ENCODE assay signal across 8 cellular contexts in the genomic region with DNA sequence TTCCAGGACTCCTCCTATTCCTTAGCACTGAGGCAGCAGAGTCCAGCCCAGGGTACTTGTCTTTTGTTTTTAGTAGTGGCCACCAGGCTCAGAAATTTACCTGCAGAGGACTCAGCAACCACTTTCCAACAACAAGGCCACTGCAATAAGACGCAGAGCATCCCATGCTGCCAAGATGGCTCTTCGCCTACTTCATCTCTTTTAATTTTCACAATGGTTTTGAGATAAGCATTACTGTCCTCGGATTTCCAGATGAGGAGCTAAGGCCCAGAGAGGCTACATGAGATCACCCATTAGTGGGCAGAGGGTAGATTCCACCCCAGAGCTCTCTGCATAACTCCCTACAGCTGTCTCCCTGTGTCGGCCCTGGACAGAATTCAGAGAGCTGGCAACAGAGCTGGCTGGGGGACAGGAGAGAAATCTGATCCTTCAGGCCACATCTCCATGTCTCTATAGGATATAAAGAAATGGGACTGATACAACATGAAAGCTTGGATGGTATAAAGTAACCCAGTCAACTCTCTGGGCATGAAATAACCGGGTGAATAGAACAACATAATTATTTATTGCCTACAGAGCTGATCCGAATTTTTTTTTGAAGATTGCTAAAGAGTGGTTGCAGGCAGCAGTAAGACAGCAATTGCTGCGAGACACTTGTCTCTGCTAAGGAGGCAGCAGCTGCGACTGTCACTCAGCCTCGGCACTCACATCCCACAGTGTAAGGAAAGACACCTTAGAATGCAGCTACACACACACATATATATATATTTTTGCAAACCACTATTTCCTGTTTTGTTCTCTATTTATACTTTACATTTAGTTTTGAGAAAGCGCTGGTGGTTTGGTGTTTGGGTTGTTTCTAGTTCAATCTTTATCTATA. TPM values are rescaled to one million over a fixed set of nuclear protein-coding genes. Genes with fewer than 3 reads are reported as not detected.
DNase-seq lines count a peak whose midpoint lies in the region; ATAC-seq and TF ChIP-seq lines count a peak whose summit lies in the region.

No MANE protein-coding gene starts in this region.

- H3K27ac Mint-ChIP-seq in activated T-cell treated with anti-CD3 and anti-CD28 coated beads, Interleukin-2, amount 50 U/mL, for 72 hours, result peak overlapping the region; percentile 62

- H3K9me3 Mint-ChIP-seq in activated T-cell treated with anti-CD3 and anti-CD28 coated beads, Interleukin-2, amount 50 U/mL, for 4 hours, result no peaks in the 10 kb centered on the region
- no peaks in the 10 kb centered on the region for H3K9me3 Mint-ChIP-seq in activated T-cell treated with anti-CD3 and anti-CD28 coated beads, Interleukin-2, amount 50 U/mL, for 72 hours

- no peak overlapping the region for H3K27ac ChIP-seq in coronary artery

- TF ChIP-seq CTCF in coronary artery (IDR thresholded peaks at IDR 0.05), result no peak
- TF ChIP-seq CTCF in BE2C (IDR thresholded peaks at IDR 0.05; ENCODE audit: low read depth, low read length), result no peak

- peaks cover 5% of the 10 kb centered on the region for H3K36me3 Mint-ChIP-seq in activated T-cell treated with anti-CD3 and anti-CD28 coated beads, Interleukin-2, amount 50 U/mL, for 4 hours (ENCODE audit: insufficient read depth)
- H3K36me3 Mint-ChIP-seq in activated T-cell treated with anti-CD3 and anti-CD28 coated beads, Interleukin-2, amount 50 U/mL, for 72 hours (ENCODE audit: insufficient read depth in 2 of 2), result peaks cover 0 to 2% of the 10 kb centered on the region in 2 donors

- H3K27me3 ChIP-seq in BE2C, result no peaks in the 10 kb centered on the region

- ATAC-seq in activated T-cell treated with anti-CD3 and anti-CD28 coated beads, Interleukin-2, amount 50 U/mL, for 4 hours, result peak; percentile 45 to 47
- ATAC-seq in HG03175 (IDR thresholded peaks at IDR 0.05; ENCODE audit: unreplicated experiment) (peak; percentile 91), GM21381 (IDR thresholded peaks at IDR 0.05; ENCODE audit: unreplicated experiment) (no peak)
- ATAC-seq in activated T-cell treated with anti-CD3 and anti-CD28 coated beads, Interleukin-2, amount 50 U/mL, for 72 hours (replicated peaks in 1 of 2), result peak; percentile 71 to 78
- ATAC-seq in stimulated activated naive CD8-positive, alpha-beta T cell treated with anti-CD3 and anti-CD28 coated beads, Interleukin-15, Interleukin-2, amounts not matched to agents 100 U/mL and 50 U/mL, for 24 hours, result peak; percentile 45

- H3K4me1 ChIP-seq in BE2C, result no peaks in the 10 kb centered on the region

- H3K4me3 Mint-ChIP-seq in activated T-cell treated with anti-CD3 and anti-CD28 coated beads, Interleukin-2, amount 50 U/mL, for 4 hours, result peak overlapping the region; percentile 62
- H3K4me3 Mint-ChIP-seq in activated T-cell treated with anti-CD3 and anti-CD28 coated beads, Interleukin-2, amount 50 U/mL, for 72 hours, result peak overlapping the region; percentile 71 to 74

- no peak overlapping the region for H3K4me3 ChIP-seq in coronary artery
- no peak overlapping the region for H3K4me3 ChIP-seq in BE2C (ENCODE audit: low read depth, low read length)

- peak; percentile 14 for DNase-seq in activated T-cell treated with anti-CD3 and anti-CD28 coated beads, Interleukin-2, amount 50 U/mL, for 4 hours
- DNase-seq in activated T-cell treated with anti-CD3 and anti-CD28 coated beads for 4 hours (no peak), coronary artery (ENCODE audit: low spot score) (no peak), BE2C (no peak)
- DNase-seq in activated T-cell treated with anti-CD3 and anti-CD28 coated beads, Interleukin-2, amount 50 U/mL, for 72 hours, result peak; percentile 28 to 34
- no peak for DNase-seq in stimulated activated naive CD8-positive, alpha-beta T cell treated with anti-CD3 and anti-CD28 coated beads, Interleukin-15, Interleukin-2, amounts not matched to agents 100 U/mL and 50 U/mL, for 24 hours

- peaks cover 84% of the 10 kb centered on the region for H3K4me1 Mint-ChIP-seq in activated T-cell treated with anti-CD3 and anti-CD28 coated beads, Interleukin-2, amount 50 U/mL, for 4 hours (ENCODE audit: low read depth)
- peaks cover 82% of the 10 kb centered on the region for H3K4me1 Mint-ChIP-seq in activated T-cell treated with anti-CD3 and anti-CD28 coated beads, Interleukin-2, amount 50 U/mL, for 72 hours (ENCODE audit: low read depth)

- no peaks in the 10 kb centered on the region for H3K9me3 ChIP-seq in BE2C

- H3K36me3 ChIP-seq in BE2C, result no peaks in the 10 kb centered on the region

- H3K27me3 Mint-ChIP-seq in activated T-cell treated with anti-CD3 and anti-CD28 coated beads, Interleukin-2, amount 50 U/mL, for 4 hours (ENCODE audit: low read depth), result no peaks in the 10 kb centered on the region
- H3K27me3 Mint-ChIP-seq in activated T-cell treated with anti-CD3 and anti-CD28 coated beads, Interleukin-2, amount 50 U/mL, for 72 hours (ENCODE audit: low read depth), result no peaks in the 10 kb centered on the region

RNA-seq across cellular contexts. Expression of a gene that starts 37.2 kb away (rescaled TPM):
- 1 to 10 TPM; 2.1 to 2.2 (median 2.2) TPM for total RNA-seq in activated T-cell treated with anti-CD3 and anti-CD28 coated beads, Interleukin-2, amount 50 U/mL, for 4 hours
- total RNA-seq in activated T-cell treated with anti-CD3 and anti-CD28 coated beads, Interleukin-2, amount 50 U/mL, for 72 hours, result 10 to 100 TPM in 1 of 2 donors, 1 to 10 TPM in 1; 9.7 to 13.9 TPM
- polyA plus RNA-seq in BE2C (2012; ENCODE audit: insufficient read depth, insufficient read length, low read depth), result not detected

Comparison
In these comparisons a context has a peak if more than half of its experiments do, and no peak if none do; other contexts are left out.
1. DNase-seq: peak in activated T-cell treated with anti-CD3 and anti-CD28 coated beads, Interleukin-2, amount 50 U/mL, for 4 hours (single experiment) and activated T-cell treated with anti-CD3 and anti-CD28 coated beads, Interleukin-2, amount 50 U/mL, for 72 hours (2 of 2); none in activated T-cell treated with anti-CD3 and anti-CD28 coated beads for 4 hours (single experiment), stimulated activated naive CD8-positive, alpha-beta T cell treated with anti-CD3 and anti-CD28 coated beads, Interleukin-15, Interleukin-2, amounts not matched to agents 100 U/mL and 50 U/mL, for 24 hours (single experiment), coronary artery (single experiment) and BE2C (single experiment).